In the genomic region with DNA sequence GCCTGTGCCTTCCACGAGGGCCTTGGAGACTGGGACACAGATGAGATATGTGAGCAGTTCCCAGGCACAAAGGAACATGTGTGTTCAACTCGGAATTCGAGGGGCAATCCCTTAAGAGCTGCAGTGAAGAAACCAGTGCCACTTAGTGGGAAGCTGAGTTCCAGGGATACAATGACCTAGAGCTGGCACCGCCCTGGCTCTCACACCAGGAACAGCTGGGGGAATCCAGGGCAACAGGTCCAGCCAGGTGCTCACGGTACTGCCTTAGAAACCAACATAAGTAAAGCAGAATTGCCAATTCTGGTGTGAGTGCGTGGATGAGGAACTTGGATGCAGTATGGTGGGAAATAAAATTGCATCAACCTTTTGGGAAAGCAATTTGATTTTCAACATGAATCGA, we compare ENCODE assay signal across 27 cellular contexts.
DNase-seq lines count a peak whose midpoint lies in the region; ATAC-seq, FAIRE-seq and TF ChIP-seq lines count a peak whose summit lies in the region.
"Had no signal": no experiment of that assay in that cellular context is flagged by ENCODE, and none has a peak within 500 bp of the region (broad histone marks: within the 10 kb centered on the region; RNA-seq: fewer than 3 reads in every experiment).

No MANE protein-coding gene starts in this region.

- H4K8ac ChIP-seq in IMR-90 (ENCODE audit: low read depth in 2 of 2, low read length in 2 of 2): peak overlapping the region in 1 of 2 experiments; percentile 0; a peak in 1 of 4 replicates

- TF ChIP-seq POLR2A in A549 (IDR thresholded peaks at IDR 0.05; ENCODE audit: low read length): no peak
- no peak for TF ChIP-seq POLR2A in IMR-90 (IDR thresholded peaks at IDR 0.05; ENCODE audit: low read depth, low read length)
- no peak for TF ChIP-seq POLR2A in adrenal gland (IDR thresholded peaks at IDR 0.05)
- no peak for TF ChIP-seq POLR2A in Peyer's patch (IDR thresholded peaks at IDR 0.05)

- no peak overlapping the region for H2AK9ac ChIP-seq in IMR-90 (replicated peaks; ENCODE audit: low read depth, low read length, poor library complexity)

- H3K27me3 Mint-ChIP-seq in chondrocyte (ENCODE audit: low read depth): no peaks in the 10 kb centered on the region
- H3K27me3 Mint-ChIP-seq: activated naive CD8-positive, alpha-beta T cell treated with anti-CD3 and anti-CD28 coated beads, Interleukin-2, amount 10 ng/mL, durations not matched to agents 7 days and 5 days; CD4-positive, CD25-positive, alpha-beta regulatory T cell had no signal

- H3K27ac ChIP-seq in A549 (peak overlapping the region; percentile 76 to 91; a peak in 5 of 6 replicates), IMR-90 (ENCODE audit: insufficient read depth, low read length) (peak overlapping the region; percentile 18; the same call in 1 of the 2 replicates), muscle layer of duodenum (ENCODE audit: low read length) (peak overlapping the region; percentile 4), adrenal gland (peak overlapping the region in 1 of 5 donors; percentile 1), Peyer's patch (peak overlapping the region in 1 of 4 donors; percentile 23)
- H3K27ac ChIP-seq: body of pancreas, left lung, neural progenitor cell, prostate gland had no signal

- no peak for FAIRE-seq in A549 (lab: Jason Lieb, UNC)
- FAIRE-seq: colon, urothelium cell line had no signal

- peak overlapping the region; percentile 48 for H2BK5ac ChIP-seq in IMR-90 (ENCODE audit: low read depth, low read length, poor library complexity, severe bottlenecking)

- ATAC-seq in A549 (no peak), IMR-90 (ENCODE audit: low read depth) (no peak)
- ATAC-seq: body of pancreas, HCT116, left lung had no signal

- no TSS peak for BruUV-seq in IMR-90 (replicated peaks; lab: Mats Ljungman, UMichigan)

- no peak overlapping the region for H4K5ac ChIP-seq in IMR-90 (ENCODE audit: low read depth, low read length)

- no peak overlapping the region for H3K9ac ChIP-seq in IMR-90 (ENCODE audit: low read depth, low read length)
- H3K9ac ChIP-seq: neural progenitor cell had no signal

- H2BK20ac ChIP-seq in IMR-90 (ENCODE audit: low read depth, low read length): no peak overlapping the region

- no peak overlapping the region for H2BK120ac ChIP-seq in IMR-90 (ENCODE audit: low read depth, low read length)

- no peak overlapping the region for H3K4me3 ChIP-seq in A549
- no peak overlapping the region for H3K4me3 ChIP-seq in IMR-90 (ENCODE audit: insufficient read depth, low read depth, low read length)
- no peak overlapping the region for H3K4me3 ChIP-seq in muscle layer of duodenum (ENCODE audit: low read depth in 1 of 2, low read length in 2 of 2)
- H3K4me3 ChIP-seq in adrenal gland: no peak overlapping the region
- H3K4me3 ChIP-seq in foreskin fibroblast (ENCODE audit: low read depth in 1 of 2, low read length in 2 of 2): no peak overlapping the region
- no peak overlapping the region for H3K4me3 ChIP-seq in Peyer's patch
- H3K4me3 ChIP-seq: body of pancreas, left lung, neural progenitor cell, prostate gland had no signal

- H2AFZ ChIP-seq in IMR-90 (replicated peaks; ENCODE audit: low read length, poor library complexity): no peak overlapping the region
- H2AFZ ChIP-seq: neural progenitor cell had no signal

- WGBS in A549 (ENCODE audit: missing lambda C conversion rate): 93% methylated on average over 6 of the region's 7 CpGs
- 80% methylated on average over 3 of the region's 7 CpGs; no CpG with 5 or more reads in 1 of the 2 experiments for WGBS in IMR-90 (ENCODE audit: extremely low coverage in 2 of 2, insufficient read length in 1 of 2), 2 experiments
- 85 to 91% (median 90%) methylated on average over 6 to 7 of the region's 7 CpGs for WGBS in adrenal gland, 4 donors

- DNase-seq in A549 (ENCODE audit: low read depth in 1 of 2, low spot score in 1 of 2) (no peak), IMR-90 (no peak), chondrocyte (ENCODE audit: low spot score) (no peak), GM13976 (ENCODE audit: low spot score) (no peak), adrenal gland (no peak), foreskin fibroblast (no peak), Peyer's patch (no peak)
- DNase-seq: activated CD4-positive, alpha-beta T cell treated with anti-CD3 and anti-CD28 coated beads, Interleukin-2, amount 50 U/mL, for 48 hours; activated CD4-positive, CD25-positive, alpha-beta regulatory T cell; activated CD8-positive, alpha-beta memory T cell treated with anti-CD3 and anti-CD28 coated beads, Interleukin-2, amount 50 U/mL, for 48 hours; activated naive CD8-positive, alpha-beta T cell treated with anti-CD3 and anti-CD28 coated beads, Interleukin-2, amount 10 ng/mL, durations not matched to agents 7 days and 5 days; body of pancreas; CD4-positive, CD25-positive, alpha-beta regulatory T cell; DMS53; GDM1; immature natural killer cell; left lung; NCI-H187; RPMI8226; substantia nigra; T1000 had no signal

- no peak overlapping the region for H3K56ac ChIP-seq in IMR-90 (ENCODE audit: extremely low read depth, insufficient read depth, low read length)

- H3K14ac ChIP-seq in IMR-90 (replicated peaks; ENCODE audit: low read depth, low read length): peak overlapping the region; percentile 26; the same call in 1 of the 2 replicates

- peaks cover 88% of the 10 kb centered on the region for H3K4me1 ChIP-seq in A549
- H3K4me1 ChIP-seq in IMR-90 (ENCODE audit: control insufficient read depth, insufficient read depth, low read length): peaks cover 39% of the 10 kb centered on the region
- H3K4me1 ChIP-seq in muscle layer of duodenum (ENCODE audit: control insufficient read depth in 1 of 2, insufficient read depth in 2 of 2, low read length in 2 of 2): peaks cover 3 to 55% of the 10 kb centered on the region in 2 donors
- peaks cover 0 to 22% of the 10 kb centered on the region in 2 donors for H3K4me1 ChIP-seq in adrenal gland (replicated peaks in 1 of 2)
- peaks cover 0 to 26% (median 0%) of the 10 kb centered on the region in 4 donors for H3K4me1 ChIP-seq in Peyer's patch
- H3K4me1 ChIP-seq: prostate gland had no signal

- no peaks in the 10 kb centered on the region for H3K9me3 Mint-ChIP-seq in chondrocyte (ENCODE audit: low read depth)
- H3K9me3 Mint-ChIP-seq: activated naive CD8-positive, alpha-beta T cell treated with anti-CD3 and anti-CD28 coated beads, Interleukin-2, amount 10 ng/mL, durations not matched to agents 7 days and 5 days; CD4-positive, CD25-positive, alpha-beta regulatory T cell; immature natural killer cell; neural progenitor cell had no signal

- H3K4me3 Mint-ChIP-seq in chondrocyte (ENCODE audit: unreplicated experiment): no peak overlapping the region
- H3K4me3 Mint-ChIP-seq: activated naive CD8-positive, alpha-beta T cell treated with anti-CD3 and anti-CD28 coated beads, Interleukin-2, amount 10 ng/mL, durations not matched to agents 7 days and 5 days; CD4-positive, CD25-positive, alpha-beta regulatory T cell; immature natural killer cell; neural progenitor cell had no signal

- dilution Hi-C loops in IMR-90 (cut with HindIII; ENCODE audit: low sequenced_read_pairs, unreplicated experiment): no loop called here

- H2AK5ac ChIP-seq in IMR-90 (ENCODE audit: low read depth, low read length): peak overlapping the region; percentile 11; the same call in 1 of the 2 replicates

- H3K36me3 Mint-ChIP-seq in chondrocyte (ENCODE audit: low read depth): peaks cover 50% of the 10 kb centered on the region
- H3K36me3 Mint-ChIP-seq: neural progenitor cell had no signal

- H3K4me1 Mint-ChIP-seq in chondrocyte (ENCODE audit: low read depth): peaks cover 72% of the 10 kb centered on the region
- H3K4me1 Mint-ChIP-seq: immature natural killer cell had no signal

- H3K9me3 ChIP-seq in A549 (no peaks in the 10 kb centered on the region), IMR-90 (ENCODE audit: control insufficient read depth, insufficient read depth, low read length) (no peaks in the 10 kb centered on the region), muscle layer of duodenum (ENCODE audit: control insufficient read depth in 1 of 2, low read length in 2 of 2) (no peaks in the 10 kb centered on the region), adrenal gland (replicated peaks in 1 of 3) (no peaks in the 10 kb centered on the region), Peyer's patch (no peaks in the 10 kb centered on the region)
- H3K9me3 ChIP-seq: body of pancreas, left lung, prostate gland had no signal

- H2BK15ac ChIP-seq in IMR-90 (ENCODE audit: low read depth, low read length): no peak overlapping the region

- H3K27me3 ChIP-seq in IMR-90 (ENCODE audit: control insufficient read depth, insufficient read depth, low read length) (no peaks in the 10 kb centered on the region), muscle layer of duodenum (ENCODE audit: low read depth, low read length) (no peaks in the 10 kb centered on the region), adrenal gland (no peaks in the 10 kb centered on the region), Peyer's patch (no peaks in the 10 kb centered on the region)
- H3K27me3 ChIP-seq: body of pancreas, left lung, neural progenitor cell had no signal

- H3K18ac ChIP-seq in IMR-90 (ENCODE audit: low read depth, low read length): no peak overlapping the region

- intact Hi-C loops in IMR-90 (cut with micrococcal nuclease): no loop called here
- intact Hi-C loops in adrenal gland (cut with DNase I): no loop called here

- H4K91ac ChIP-seq in IMR-90 (ENCODE audit: insufficient read depth, low read depth, low read length): no peak overlapping the region

- H3K4me2 ChIP-seq in A549: 0 out of 3 replicates have a peak overlapping the region, but pooled peaks have one; percentile 3
- H3K4me2 ChIP-seq in IMR-90 (ENCODE audit: low read depth, low read length): no peak overlapping the region
- H3K4me2 ChIP-seq: neural progenitor cell had no signal

- H3K27ac Mint-ChIP-seq in chondrocyte (ENCODE audit: unreplicated experiment): peak overlapping the region; percentile 5
- H3K27ac Mint-ChIP-seq: activated naive CD8-positive, alpha-beta T cell treated with anti-CD3 and anti-CD28 coated beads, Interleukin-2, amount 10 ng/mL, durations not matched to agents 7 days and 5 days; immature natural killer cell; neural progenitor cell had no signal

- H3K36me3 ChIP-seq in IMR-90 (ENCODE audit: control insufficient read depth, insufficient read depth, low read length): peaks cover 63% of the 10 kb centered on the region
- H3K36me3 ChIP-seq in muscle layer of duodenum (ENCODE audit: control insufficient read depth in 1 of 2, insufficient read depth in 2 of 2, low read length in 2 of 2): peaks cover 21 to 24% of the 10 kb centered on the region in 2 donors
- peaks cover 0 to 12% of the 10 kb centered on the region in 2 donors for H3K36me3 ChIP-seq in adrenal gland (replicated peaks in 1 of 2)
- peaks cover 0 to 13% (median 0%) of the 10 kb centered on the region in 3 donors for H3K36me3 ChIP-seq in Peyer's patch
- H3K36me3 ChIP-seq: neural progenitor cell, prostate gland had no signal

- H3K79me1 ChIP-seq in IMR-90 (ENCODE audit: low read depth in 1 of 2, low read length in 2 of 2): peaks cover 45 to 90% of the 10 kb centered on the region in 2 experiments

- H3K23ac ChIP-seq in IMR-90 (ENCODE audit: low read depth, low read length): 0 out of 2 replicates have a peak overlapping the region, but pooled peaks have one; percentile 18

- CTCF ChIA-PET in A549 (lab: Yijun Ruan, JAX): interaction anchor here (1.0 to 7.6 kb wide), 5 partner anchors 11 to 171 kb away, joined by 3 to 43 read pairs (median 4); no protein-coding TSS in a partner anchor
- CTCF ChIA-PET in IMR-90 (lab: Yijun Ruan, JAX): interaction anchor here (1.2 kb wide), 1 partner anchor 12 kb away, joined by 3 read pairs; no protein-coding TSS in a partner anchor

- peaks cover 34% of the 10 kb centered on the region for H3K9me1 ChIP-seq in IMR-90 (ENCODE audit: insufficient read depth, low read length)

- in situ Hi-C loops in IMR-90 (cut with MboI; ENCODE audit: low sequenced_read_pairs) (no loop called here), GM13976 (cut with MboI; ENCODE audit: low sequenced_read_pairs, unreplicated experiment) (no loop called here)

- no peak for TF ChIP-seq CTCF in A549 (IDR thresholded peaks at IDR 0.05)
- TF ChIP-seq CTCF in IMR-90 (conservative IDR thresholded peaks at IDR 0.05; ENCODE audit: low read depth, low read length): no peak
- TF ChIP-seq CTCF in chondrocyte (IDR thresholded peaks at IDR 0.05): no peak
- TF ChIP-seq CTCF in GM13976 (IDR thresholded peaks at IDR 0.05; ENCODE audit: borderline replicate concordance, control extremely low read depth, extremely low read depth, insufficient read depth, missing control alignments): no peak
- no peak for TF ChIP-seq CTCF in adrenal gland (IDR thresholded peaks at IDR 0.05)
- no peak for TF ChIP-seq CTCF in foreskin fibroblast (IDR thresholded peaks at IDR 0.05; ENCODE audit: low read depth, low read length)
- TF ChIP-seq CTCF in Peyer's patch (IDR thresholded peaks at IDR 0.05): no peak

- POLR2A ChIA-PET in A549 (lab: Yijun Ruan, JAX) (no interaction called here), IMR-90 (lab: Charles Lee; ENCODE audit: unreplicated experiment) (no interaction called here)

- H3K4ac ChIP-seq in IMR-90 (ENCODE audit: low read depth, low read length): peak overlapping the region; percentile 35; the same call in 1 of the 2 replicates

- no peak for TF ChIP-seq EP300 in A549 (IDR thresholded peaks at IDR 0.05)

- no peak for TF ChIP-seq RAD21 in A549 (conservative IDR thresholded peaks at IDR 0.05 in 1 of 2, IDR thresholded peaks at IDR 0.05 in 1 of 2)
- TF ChIP-seq RAD21 in IMR-90 (IDR thresholded peaks at IDR 0.05; ENCODE audit: low read length): no peak

- 0 out of 2 replicates have a peak, but pooled peaks cover 10% of the 10 kb centered on the region for H4K20me1 ChIP-seq in IMR-90 (ENCODE audit: insufficient read depth, low read length)
